Comparison of ENCODE assay signal across 29 cellular contexts in the genomic region with DNA sequence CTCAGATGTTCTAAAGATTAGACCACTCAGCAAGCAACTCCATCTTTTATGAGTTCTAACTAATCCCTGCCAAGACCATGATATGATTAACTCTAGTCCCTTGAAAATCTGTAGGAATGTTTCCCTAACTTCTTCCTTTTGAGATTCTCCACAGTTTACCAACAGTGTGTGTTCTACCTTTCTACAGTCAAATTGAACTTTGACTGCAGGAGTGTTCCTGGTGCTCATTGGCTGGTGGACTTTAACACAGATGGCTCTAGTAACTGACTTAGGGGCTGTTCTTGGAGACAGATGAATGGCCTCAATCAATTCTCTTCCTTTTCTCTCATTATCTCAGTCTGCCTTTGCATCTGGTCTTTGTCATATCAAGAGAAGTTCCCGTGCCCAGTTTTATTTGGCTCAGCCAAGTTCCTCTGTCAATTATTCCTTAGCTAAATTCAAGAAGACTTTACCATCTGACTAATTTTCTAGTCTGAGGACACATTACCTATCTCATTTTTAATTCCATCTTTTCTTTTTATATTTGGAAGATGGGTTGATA.
"Had no signal": no experiment of that assay in that cellular context is flagged by ENCODE, and none has a peak within 500 bp of the region (broad histone marks: within the 10 kb centered on the region; RNA-seq: fewer than 3 reads in every experiment).

No MANE protein-coding gene starts in this region.

- H3K36me3 Mint-ChIP-seq: activated naive CD4-positive, alpha-beta T cell treated with anti-CD3 and anti-CD28 coated beads, Interleukin-2, amount 50 U/mL, for 24 hours; activated naive CD8-positive, alpha-beta T cell treated with anti-CD3 and anti-CD28 coated beads, Interleukin-2, amount 10 ng/mL, durations not matched to agents 7 days and 5 days had no signal

- H3K36me3 ChIP-seq: ascending aorta, cardiac muscle cell, SJSA1 had no signal

- H3K27ac ChIP-seq: ascending aorta, cardiac muscle cell, SJSA1 had no signal

- H3K4me1 Mint-ChIP-seq: activated CD4-positive, alpha-beta T cell treated with anti-CD3 and anti-CD28 coated beads, Interleukin-2, amount 10 ng/mL, durations not matched to agents 24 days and 14 days; activated naive CD4-positive, alpha-beta T cell treated with anti-CD3 and anti-CD28 coated beads, Interleukin-2, amount 50 U/mL, for 24 hours; activated naive CD8-positive, alpha-beta T cell treated with anti-CD3 and anti-CD28 coated beads, Interleukin-2, amount 10 ng/mL, durations not matched to agents 7 days and 5 days; central memory CD8-positive, alpha-beta T cell had no signal

- H3K9me3 Mint-ChIP-seq: activated CD4-positive, alpha-beta T cell treated with anti-CD3 and anti-CD28 coated beads, Interleukin-2, amount 10 ng/mL, durations not matched to agents 24 days and 14 days; activated CD8-positive, alpha-beta T cell treated with anti-CD3 and anti-CD28 coated beads for 36 hours; activated naive CD4-positive, alpha-beta T cell treated with anti-CD3 and anti-CD28 coated beads, Interleukin-2, amount 50 U/mL, for 24 hours; activated naive CD8-positive, alpha-beta T cell treated with anti-CD3 and anti-CD28 coated beads, Interleukin-2, amount 10 ng/mL, durations not matched to agents 7 days and 5 days; activated T-helper 2 cell treated with anti-CD3 and anti-CD28 coated beads, Interferon-gamma antibody, Interleukin-2, Interleukin-4, amounts not matched to agents 10 μg/mL and 5 μg/mL and 100 μg/mL, durations not matched to agents 14 hours and 24 hours and 36 hours had no signal

- ATAC-seq: activated CD8-positive, alpha-beta T cell treated with anti-CD3 and anti-CD28 coated beads for 36 hours; activated T-cell treated with anti-CD3 and anti-CD28 coated beads, Interleukin-2, amount 50 U/mL, for 72 hours; Panc1 had no signal

- H3K4me1 ChIP-seq: ascending aorta, SJSA1 had no signal

- H3K27me3 Mint-ChIP-seq: activated CD4-positive, alpha-beta T cell treated with anti-CD3 and anti-CD28 coated beads, Interleukin-2, amount 10 ng/mL, durations not matched to agents 24 days and 14 days; activated naive CD4-positive, alpha-beta T cell treated with anti-CD3 and anti-CD28 coated beads, Interleukin-2, amount 50 U/mL, for 24 hours; activated naive CD8-positive, alpha-beta T cell treated with anti-CD3 and anti-CD28 coated beads, Interleukin-2, amount 10 ng/mL, durations not matched to agents 7 days and 5 days had no signal

- H3K4me3 ChIP-seq: ascending aorta, cardiac muscle cell, SJSA1 had no signal

- H3K9me3 ChIP-seq: ascending aorta, SJSA1 had no signal

- H3K27ac Mint-ChIP-seq: activated CD4-positive, alpha-beta T cell treated with anti-CD3 and anti-CD28 coated beads, Interleukin-2, amount 10 ng/mL, durations not matched to agents 24 days and 14 days; activated CD8-positive, alpha-beta T cell treated with anti-CD3 and anti-CD28 coated beads for 36 hours; activated naive CD4-positive, alpha-beta T cell treated with anti-CD3 and anti-CD28 coated beads, Interleukin-2, amount 50 U/mL, for 24 hours; activated naive CD8-positive, alpha-beta T cell treated with anti-CD3 and anti-CD28 coated beads, Interleukin-2, amount 10 ng/mL, durations not matched to agents 7 days and 5 days; activated T-cell treated with anti-CD3 and anti-CD28 coated beads, Interleukin-2, amount 50 U/mL, for 72 hours; activated T-helper 2 cell treated with anti-CD3 and anti-CD28 coated beads, Interferon-gamma antibody, Interleukin-2, Interleukin-4, amounts not matched to agents 10 μg/mL and 5 μg/mL and 100 μg/mL, durations not matched to agents 14 hours and 24 hours and 36 hours had no signal

- H3K27me3 ChIP-seq: ascending aorta, cardiac muscle cell, SJSA1 had no signal

- H3K4me3 Mint-ChIP-seq: activated CD4-positive, alpha-beta T cell treated with anti-CD3 and anti-CD28 coated beads, Interleukin-2, amount 10 ng/mL, durations not matched to agents 24 days and 14 days; activated CD8-positive, alpha-beta T cell treated with anti-CD3 and anti-CD28 coated beads for 36 hours; activated naive CD4-positive, alpha-beta T cell treated with anti-CD3 and anti-CD28 coated beads, Interleukin-2, amount 50 U/mL, for 24 hours; activated naive CD8-positive, alpha-beta T cell treated with anti-CD3 and anti-CD28 coated beads, Interleukin-2, amount 10 ng/mL, durations not matched to agents 7 days and 5 days; activated T-cell treated with anti-CD3 and anti-CD28 coated beads, Interleukin-2, amount 50 U/mL, for 72 hours; central memory CD8-positive, alpha-beta T cell had no signal

- DNase-seq: activated CD4-positive, alpha-beta T cell treated with anti-CD3 and anti-CD28 coated beads, Interleukin-2, amount 10 ng/mL, durations not matched to agents 24 days and 14 days; activated CD4-positive, alpha-beta T cell treated with anti-CD3 and anti-CD28 coated beads, Interleukin-2, amount 50 U/mL, for 4 hours; activated CD8-positive, alpha-beta T cell treated with anti-CD3 and anti-CD28 coated beads for 36 hours; activated gamma-delta T cell; activated naive CD4-positive, alpha-beta T cell treated with Interleukin-2 at 50 U/mL for 16 hours; activated naive CD8-positive, alpha-beta T cell treated with anti-CD3 and anti-CD28 coated beads, Interleukin-2, amount 10 ng/mL, durations not matched to agents 7 days and 5 days; activated T-cell treated with anti-CD3 and anti-CD28 coated beads, Interleukin-2, amount 50 U/mL, for 1 hour; activated T-cell treated with anti-CD3 and anti-CD28 coated beads, Interleukin-2, amount 50 U/mL, for 72 hours; amygdala; Karpas-422; KBM-7; MV-4-11; NCI-H1092; NCI-H1436 treated with DMSO at 0.1 percent for 48 hours; NCI-H1694 treated with DMSO at 0.1 percent for 48 hours; NCI-H2029; NCI-H345; NCI-H510A treated with DMSO at 0.1 percent for 48 hours; NCI-H526 treated with DMSO at 0.1 percent for 48 hours; NCI-H774; SHP77; T1000 had no signal
